In genomic region chr11:129864811-129865210, GRCh38 we compare ENCODE assay signal across 18 cellular contexts. TPM values are rescaled to one million over a fixed set of nuclear protein-coding genes. Genes with fewer than 3 reads are reported as not detected.
"Had no signal": no experiment of that assay in that cellular context is flagged by ENCODE, and none has a peak within 500 bp of the region (broad histone marks: within the 10 kb centered on the region; RNA-seq: fewer than 3 reads in every experiment).

No MANE protein-coding gene starts in this region.

- H3K27me3 ChIP-seq: ascending aorta, esophagus muscularis mucosa, gastroesophageal sphincter, heart right ventricle, neutrophil, pancreas, sigmoid colon had no signal

- H3K27ac ChIP-seq: ascending aorta, coronary artery, esophagus muscularis mucosa, gastroesophageal sphincter, heart right ventricle, neutrophil, pancreas, sigmoid colon, thoracic aorta had no signal

- H3K4me3 Mint-ChIP-seq: natural killer cell treated with Interleukin-12 subunit alpha and Interleukin-12 subunit beta and Interleukin-15 and Interleukin-18, amount 100 ng/mL, for 72 hours had no signal

- H3K27me3 Mint-ChIP-seq: natural killer cell treated with Interleukin-12 subunit alpha and Interleukin-12 subunit beta and Interleukin-15 and Interleukin-18, amount 100 ng/mL, for 72 hours; stimulated activated naive B cell treated with anti-CD40 and anti-IgM and Interleukin-4, amounts not matched to agents 10 μg/mL and 1 μg/mL and 100 μg/mL, for 72 hours; T-helper 17 cell had no signal

- H3K9me3 ChIP-seq: ascending aorta, esophagus muscularis mucosa, gastroesophageal sphincter, heart right ventricle, neutrophil, pancreas, sigmoid colon, thoracic aorta had no signal

- H3K27ac Mint-ChIP-seq: activated T-helper 2 cell treated with anti-CD3 and anti-CD28 coated beads, Interferon-gamma antibody, Interleukin-2, Interleukin-4, amounts not matched to agents 10 μg/mL and 5 μg/mL and 100 μg/mL, durations not matched to agents 14 hours and 24 hours and 36 hours; natural killer cell treated with Interleukin-12 subunit alpha and Interleukin-12 subunit beta and Interleukin-15 and Interleukin-18, amount 100 ng/mL, for 72 hours had no signal

- H3K4me1 ChIP-seq: ascending aorta, pancreas had no signal

- H3K4me3 ChIP-seq: ascending aorta, coronary artery, esophagus muscularis mucosa, gastroesophageal sphincter, heart right ventricle, pancreas, sigmoid colon, thoracic aorta had no signal

- ATAC-seq: gastroesophageal sphincter; heart right ventricle; left ventricle myocardium superior; natural killer cell treated with Interleukin-12 subunit alpha and Interleukin-12 subunit beta and Interleukin-15 and Interleukin-18, amount 100 ng/mL, for 72 hours; stimulated activated naive B cell treated with anti-CD40 and anti-IgM and Interleukin-4, amounts not matched to agents 10 μg/mL and 1 μg/mL and 100 μg/mL, for 72 hours; T-helper 17 cell had no signal

- DNase-seq: activated CD4-positive, alpha-beta T cell treated with anti-CD3 and anti-CD28 coated beads, Interleukin-2, amount 50 U/mL, for 4 hours; activated naive CD4-positive, alpha-beta T cell treated with Interleukin-2 at 50 U/mL for 16 hours; activated T-cell treated with anti-CD3 and anti-CD28 coated beads for 4 hours; heart right ventricle; left ventricle myocardium superior; mesendoderm; pancreas; sigmoid colon; stimulated activated naive B cell treated with anti-CD40 and anti-IgM and Interleukin-4, amounts not matched to agents 10 μg/mL and 1 μg/mL and 100 μg/mL, for 72 hours; T-helper 17 cell had no signal

- H3K9me3 Mint-ChIP-seq: activated T-helper 2 cell treated with anti-CD3 and anti-CD28 coated beads, Interferon-gamma antibody, Interleukin-2, Interleukin-4, amounts not matched to agents 10 μg/mL and 5 μg/mL and 100 μg/mL, durations not matched to agents 14 hours and 24 hours and 36 hours; natural killer cell treated with Interleukin-12 subunit alpha and Interleukin-12 subunit beta and Interleukin-15 and Interleukin-18, amount 100 ng/mL, for 72 hours; stimulated activated naive B cell treated with anti-CD40 and anti-IgM and Interleukin-4, amounts not matched to agents 10 μg/mL and 1 μg/mL and 100 μg/mL, for 72 hours had no signal

RNA-seq across cellular contexts. Expression of gene TMEM45B, which starts 49.2 kb away (rescaled TPM):
- total RNA-seq: ascending aorta; natural killer cell treated with Interleukin-12 subunit alpha and Interleukin-12 subunit beta and Interleukin-15 and Interleukin-18, amount 100 ng/mL, for 72 hours; thoracic aorta had no signal
